Comparison of ENCODE assay signal across 22 cellular contexts in the genomic region with DNA sequence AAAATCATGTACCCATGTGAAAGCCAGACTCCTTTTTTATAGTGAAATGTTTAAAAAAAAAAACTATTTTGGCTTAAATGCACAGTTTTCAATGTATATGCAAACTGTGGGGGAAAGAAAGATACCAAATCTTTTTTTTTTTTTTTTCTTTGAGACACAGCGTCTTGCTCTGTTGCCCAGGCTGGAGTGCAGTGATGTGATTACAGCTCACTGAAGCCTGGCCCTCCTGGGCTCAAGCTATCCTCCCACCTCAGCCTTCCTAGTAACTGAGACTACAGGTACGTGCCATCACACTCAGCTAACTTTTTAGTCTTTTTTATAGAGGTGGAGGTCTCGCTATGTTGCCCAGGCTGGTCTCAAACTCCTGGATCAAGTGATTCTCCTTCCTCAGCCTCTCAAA.
"Had no signal": no experiment of that assay in that cellular context is flagged by ENCODE, and none has a peak within 500 bp of the region (broad histone marks: within the 10 kb centered on the region; RNA-seq: fewer than 3 reads in every experiment).

No MANE protein-coding gene starts in this region.

- H3K4me1 ChIP-seq: esophagus muscularis mucosa, foreskin keratinocyte, gastroesophageal sphincter, heart left ventricle, left lung, lower lobe of right lung had no signal

- H3K79me2 ChIP-seq: hepatocyte had no signal

- DNase-seq: dermis blood vessel endothelial cell; dorsolateral prefrontal cortex; effector CD4-positive, alpha-beta T cell; effector memory CD4-positive, alpha-beta T cell; foreskin keratinocyte; heart left ventricle; hypothalamus; immature natural killer cell; islet precursor cell; kidney; kidney glomerular epithelial cell; left colon; left lung; left ventricle myocardium superior; lower lobe of right lung; mesenchymal stem cell; mucosa of descending colon; naive B cell had no signal

- H3K27ac ChIP-seq: coronary artery, dorsolateral prefrontal cortex, esophagus muscularis mucosa, foreskin keratinocyte, gastroesophageal sphincter, heart left ventricle, hepatocyte, left lung, lower lobe of right lung had no signal

- H3K36me3 ChIP-seq: esophagus muscularis mucosa, gastroesophageal sphincter, heart left ventricle, left lung, lower lobe of right lung had no signal

- ATAC-seq: foreskin keratinocyte, gastroesophageal sphincter, heart left ventricle, left colon, left lung, left ventricle myocardium superior, lower lobe of right lung, mucosa of descending colon had no signal

- H3K4me2 ChIP-seq: hepatocyte had no signal

- H3K27me3 ChIP-seq: esophagus muscularis mucosa, foreskin keratinocyte, gastroesophageal sphincter, heart left ventricle, hepatocyte, left lung had no signal

- H2AFZ ChIP-seq: hepatocyte had no signal

- H3K4me3 ChIP-seq: coronary artery, dorsolateral prefrontal cortex, esophagus muscularis mucosa, gastroesophageal sphincter, heart left ventricle, hepatocyte, left lung, lower lobe of right lung, mucosa of descending colon had no signal

- H3K9me3 ChIP-seq: esophagus muscularis mucosa, gastroesophageal sphincter, heart left ventricle, left lung, lower lobe of right lung, mucosa of descending colon had no signal
